Comparison of ENCODE assay signal across 21 cellular contexts in the genomic region with DNA sequence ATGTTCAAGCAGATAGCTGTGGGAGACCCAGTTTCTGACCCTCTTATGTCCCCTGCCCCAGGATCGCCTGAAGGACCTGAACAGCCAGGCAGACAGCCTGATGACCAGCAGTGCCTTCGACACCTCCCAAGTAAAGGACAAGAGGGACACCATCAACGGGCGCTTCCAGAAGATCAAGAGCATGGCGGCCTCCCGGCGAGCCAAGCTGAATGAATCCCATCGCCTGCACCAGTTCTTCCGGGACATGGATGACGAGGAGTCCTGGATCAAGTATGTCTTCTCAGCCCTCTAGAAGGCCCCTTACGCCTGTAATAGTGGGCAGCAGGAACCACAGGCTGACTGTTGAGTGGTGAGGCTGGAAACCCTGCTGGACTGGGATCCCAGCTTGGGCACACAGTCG.
"Had no signal": no experiment of that assay in that cellular context is flagged by ENCODE, and none has a peak within 500 bp of the region (broad histone marks: within the 10 kb centered on the region; RNA-seq: fewer than 3 reads in every experiment).

No MANE protein-coding gene starts in this region.

- H3K27ac Mint-ChIP-seq: naive thymus-derived CD4-positive, alpha-beta T cell; nephron; stimulated activated memory B cell treated with anti-CD40 and anti-IgM and Interleukin-4, amounts not matched to agents 10 μg/mL and 1 μg/mL and 100 μg/mL, for 72 hours; type B pancreatic cell had no signal

- ATAC-seq: heart left ventricle; mucosa of descending colon; naive thymus-derived CD4-positive, alpha-beta T cell; right lobe of liver; stimulated activated memory B cell treated with anti-CD40 and anti-IgM and Interleukin-4, amounts not matched to agents 10 μg/mL and 1 μg/mL and 100 μg/mL, for 72 hours; stimulated activated naive CD8-positive, alpha-beta T cell treated with anti-CD3 and anti-CD28 coated beads, Interleukin-15, amount 100 ng/mL, for 72 hours had no signal

- DNase-seq: heart left ventricle; hypothalamus; islet precursor cell; left ventricle myocardium inferior; midbrain; mucosa of descending colon; naive thymus-derived CD4-positive, alpha-beta T cell; occipital lobe; right lobe of liver; stimulated activated CD4-positive, alpha-beta T cell treated with anti-CD3 and anti-CD28 coated beads, Interleukin-1b, Interleukin-23, amount 100 ng/mL, for 48 hours; stimulated activated CD4-positive, alpha-beta T cell treated with anti-CD3 and anti-CD28 coated beads, Interleukin-2, amount 100 ng/mL, for 48 hours; stimulated activated CD4-positive, alpha-beta T cell treated with anti-CD3 and anti-CD28 coated beads, Interleukin-4, amount 100 ng/mL, for 4 hours; stimulated activated CD8-positive, alpha-beta memory T cell treated with anti-CD3 and anti-CD28 coated beads, Interleukin-4, amount 100 ng/mL, for 48 hours; stimulated activated naive CD4-positive, alpha-beta T cell treated with Interleukin-2 at 50 U/mL for 16 hours; stimulated activated naive CD8-positive, alpha-beta T cell treated with anti-CD3 and anti-CD28 coated beads, Interleukin-15, amount 100 ng/mL, for 72 hours; substantia nigra; uterus had no signal

- H3K4me1 Mint-ChIP-seq: naive thymus-derived CD4-positive, alpha-beta T cell; nephron; neural crest cell; stimulated activated memory B cell treated with anti-CD40 and anti-IgM and Interleukin-4, amounts not matched to agents 10 μg/mL and 1 μg/mL and 100 μg/mL, for 72 hours; stimulated activated naive CD8-positive, alpha-beta T cell treated with anti-CD3 and anti-CD28 coated beads, Interleukin-15, amount 100 ng/mL, for 72 hours had no signal

- H3K27me3 Mint-ChIP-seq: naive thymus-derived CD4-positive, alpha-beta T cell; stimulated activated memory B cell treated with anti-CD40 and anti-IgM and Interleukin-4, amounts not matched to agents 10 μg/mL and 1 μg/mL and 100 μg/mL, for 72 hours; stimulated activated naive CD8-positive, alpha-beta T cell treated with anti-CD3 and anti-CD28 coated beads, Interleukin-15, amount 100 ng/mL, for 72 hours; type B pancreatic cell had no signal

- H3K4me3 Mint-ChIP-seq: naive thymus-derived CD4-positive, alpha-beta T cell; nephron; neural crest cell; stimulated activated memory B cell treated with anti-CD40 and anti-IgM and Interleukin-4, amounts not matched to agents 10 μg/mL and 1 μg/mL and 100 μg/mL, for 72 hours; stimulated activated naive CD8-positive, alpha-beta T cell treated with anti-CD3 and anti-CD28 coated beads, Interleukin-15, amount 100 ng/mL, for 72 hours; type B pancreatic cell had no signal

- H3K9me3 Mint-ChIP-seq: naive thymus-derived CD4-positive, alpha-beta T cell; nephron; neural crest cell; stimulated activated memory B cell treated with anti-CD40 and anti-IgM and Interleukin-4, amounts not matched to agents 10 μg/mL and 1 μg/mL and 100 μg/mL, for 72 hours; stimulated activated naive CD8-positive, alpha-beta T cell treated with anti-CD3 and anti-CD28 coated beads, Interleukin-15, amount 100 ng/mL, for 72 hours; type B pancreatic cell had no signal
